25 cellular contexts compared by ENCODE assay signal in genomic region chr3:61780455-61781239, GRCh38.
DNase-seq lines count a peak whose midpoint lies in the region; ATAC-seq and TF ChIP-seq lines count a peak whose summit lies in the region.
"Had no signal": no experiment of that assay in that cellular context is flagged by ENCODE, and none has a peak within 500 bp of the region (broad histone marks: within the 10 kb centered on the region; RNA-seq: fewer than 3 reads in every experiment).

No MANE protein-coding gene starts in this region.

- H3K9me2 ChIP-seq in GM23248 (ENCODE audit: insufficient read depth): no peaks in the 10 kb centered on the region

- H4K20me1 ChIP-seq in GM23248 (ENCODE audit: insufficient read depth): peaks cover 5% of the 10 kb centered on the region; the same call in 1 of the 2 replicates
- H4K20me1 ChIP-seq: BLaER1 had no signal

- peak overlapping the region; percentile 8 for H3K4me2 ChIP-seq in GM23248 (ENCODE audit: unreplicated experiment)
- H3K4me2 ChIP-seq: BLaER1 had no signal

- H3K4me1 ChIP-seq in GM23248 (ENCODE audit: insufficient read depth): peaks cover 29% of the 10 kb centered on the region
- peaks cover 9% of the 10 kb centered on the region for H3K4me1 ChIP-seq in foreskin keratinocyte
- H3K4me1 ChIP-seq in subcutaneous abdominal adipose tissue (ENCODE audit: control insufficient read depth in 5 of 5, insufficient read depth in 5 of 5, low read length in 5 of 5): peaks cover 0 to 11% (median 8%) of the 10 kb centered on the region in 5 donors
- H3K4me1 ChIP-seq: BLaER1 had no signal

- TF ChIP-seq CTCF in WTC11 (IDR thresholded peaks at IDR 0.05) (no peak), foreskin keratinocyte (conservative IDR thresholded peaks at IDR 0.05) (no peak)

- H3K9ac ChIP-seq in GM23248 (no peak overlapping the region), subcutaneous abdominal adipose tissue (ENCODE audit: low read length in 5 of 5) (no peak overlapping the region)
- H3K9ac ChIP-seq: BLaER1 had no signal

- no peaks in the 10 kb centered on the region for H3K27me3 Mint-ChIP-seq in WTC11 (ENCODE audit: low read depth)

- H3K27ac ChIP-seq in GM23248 (no peak overlapping the region), foreskin keratinocyte (peak overlapping the region; percentile 39), subcutaneous abdominal adipose tissue (ENCODE audit: low read depth, low read length) (peak overlapping the region; percentile 45)
- H3K27ac ChIP-seq: BLaER1, SK-N-MC had no signal

- H3K4me3 Mint-ChIP-seq in WTC11: no peak overlapping the region
- H3K4me3 Mint-ChIP-seq: CD4-positive, alpha-beta memory T cell; H9; HFFc6 had no signal

- no peaks in the 10 kb centered on the region for H3K9me3 ChIP-seq in GM23248 (ENCODE audit: low read depth)
- H3K9me3 ChIP-seq in subcutaneous abdominal adipose tissue (ENCODE audit: control insufficient read depth in 5 of 5, low read length in 5 of 5): no peaks in the 10 kb centered on the region
- H3K9me3 ChIP-seq: BLaER1, Caco-2 had no signal

- POLR2A ChIA-PET in WTC11 (lab: Charles Lee): interaction anchor here (0.5 kb wide), 1 partner anchor 253 kb away, joined by 5 read pairs; no protein-coding TSS in a partner anchor

- H3K4me1 Mint-ChIP-seq in WTC11: peaks cover 74% of the 10 kb centered on the region
- H3K4me1 Mint-ChIP-seq: CD4-positive, alpha-beta memory T cell had no signal

- H3K27me3 ChIP-seq in GM23248 (replicated peaks; ENCODE audit: insufficient read depth) (no peaks in the 10 kb centered on the region), foreskin keratinocyte (no peaks in the 10 kb centered on the region), subcutaneous abdominal adipose tissue (ENCODE audit: control insufficient read depth in 5 of 5, insufficient read depth in 4 of 5, low read length in 5 of 5) (no peaks in the 10 kb centered on the region)
- H3K27me3 ChIP-seq: BLaER1 had no signal

- H3K4me3 ChIP-seq in GM23248: no peak overlapping the region
- no peak overlapping the region for H3K4me3 ChIP-seq in subcutaneous abdominal adipose tissue (ENCODE audit: low read depth in 1 of 5, low read length in 5 of 5)
- H3K4me3 ChIP-seq: BLaER1, GM12878, SK-N-MC had no signal

- peaks cover 22% of the 10 kb centered on the region for H3F3A ChIP-seq in GM23248 (ENCODE audit: insufficient read depth)

- WGBS in GM23248 (ENCODE audit: low coverage in 1 of 2, low lambda C conversion rate in 2 of 2, missing lambda C conversion rate in 2 of 2), 2 experiments: 22 to 28% methylated on average over 3 of the region's 3 CpGs

- H3K9me3 Mint-ChIP-seq in WTC11: no peaks in the 10 kb centered on the region
- H3K9me3 Mint-ChIP-seq: H9, HFFc6 had no signal

- ATAC-seq in WTC11 (no peak), foreskin keratinocyte (peak; percentile 34), HG03354 (IDR thresholded peaks at IDR 0.05; ENCODE audit: poor library complexity, severe bottlenecking, unreplicated experiment) (no peak)
- ATAC-seq: GM12878 had no signal

- peaks cover 29% of the 10 kb centered on the region for H3K79me2 ChIP-seq in GM23248 (ENCODE audit: insufficient read depth)

- CTCF ChIA-PET in WTC11 (lab: Charles Lee): interaction anchor here (0.6 kb wide), 1 partner anchor 27 kb away, joined by 5 read pairs; no protein-coding TSS in a partner anchor

- no peak overlapping the region for H2AFZ ChIP-seq in GM23248

- H3K36me3 ChIP-seq in GM23248 (ENCODE audit: low read depth) (no peaks in the 10 kb centered on the region), subcutaneous abdominal adipose tissue (ENCODE audit: control insufficient read depth in 5 of 5, insufficient read depth in 5 of 5, low read length in 5 of 5) (no peaks in the 10 kb centered on the region)
- H3K36me3 ChIP-seq: BLaER1 had no signal

- in situ Hi-C loops in GM23248 (cut with MboI): no loop called here

- DNase-seq in GM23248 (peak; percentile 36), WTC11 (ENCODE audit: low spot score) (no peak), foreskin keratinocyte (peak in 1 of 2 donors; percentile 17), Kasumi-1 (lab: John Stamatoyannopoulos, UW) (no peak)
- DNase-seq in activated CD4-positive, CD25-positive, alpha-beta regulatory T cell (lab: John Stamatoyannopoulos, UW): no peak
- DNase-seq: ACHN; Caco-2; CD4-positive, alpha-beta memory T cell; DMS 273 treated with DMSO at 0.1 percent for 48 hours; DMS79 treated with DMSO at 0.1 percent for 48 hours; H9; HFFc6; KBM-7; MV-4-11; NCI-H1105 treated with DMSO at 0.1 percent for 48 hours; NCI-H2081; NCI-H2171; NCI-H345; SHP77 treated with DMSO at 0.1 percent for 48 hours; SW 1271 had no signal

- H3K27ac Mint-ChIP-seq in WTC11: 0 out of 2 replicates have a peak overlapping the region, but pooled peaks have one; percentile 17
- H3K27ac Mint-ChIP-seq: CD4-positive, alpha-beta memory T cell; H9; HFFc6 had no signal

- peaks cover 3% of the 10 kb centered on the region for H3K36me3 Mint-ChIP-seq in WTC11
- H3K36me3 Mint-ChIP-seq: CD4-positive, alpha-beta memory T cell had no signal

TF ChIP-seq in WTC11, 78 proteins besides CTCF, POLR2A, EP300 and RAD21:
- TF ChIP-seq ARID4B (CRISPR knock-in tag; IDR thresholded peaks at IDR 0.05; ENCODE audit: borderline replicate concordance) (no peak), RELA (CRISPR knock-in tag; IDR thresholded peaks at IDR 0.05; ENCODE audit: borderline replicate concordance) (no peak), KAT7 (CRISPR knock-in tag; IDR thresholded peaks at IDR 0.05; ENCODE audit: borderline replicate concordance) (no peak), ZNF423 (CRISPR knock-in tag; IDR thresholded peaks at IDR 0.05) (no peak), MAX (CRISPR knock-in tag; IDR thresholded peaks at IDR 0.05) (no peak), USF1 (CRISPR knock-in tag; IDR thresholded peaks at IDR 0.05) (no peak), ESRRA (CRISPR knock-in tag; IDR thresholded peaks at IDR 0.05; ENCODE audit: borderline replicate concordance) (no peak)
TF ChIP-seq in WTC11: peak in this region for 0.
